32 cellular contexts compared by ENCODE assay signal in genomic region chr6:124560836-124561585, GRCh38.
"Had no signal": no experiment of that assay in that cellular context is flagged by ENCODE, and none has a peak within 500 bp of the region (broad histone marks: within the 10 kb centered on the region; RNA-seq: fewer than 3 reads in every experiment).

No MANE protein-coding gene starts in this region.

- H3K36me3 ChIP-seq: left lung, lower lobe of right lung, pancreas, prostate gland, stomach, thyroid gland, transverse colon, upper lobe of right lung had no signal

- H3K9me3 ChIP-seq: lower lobe of right lung, mucosa of descending colon, pancreas, prostate gland, testis, thyroid gland, transverse colon, upper lobe of right lung had no signal

- H3K4me3 Mint-ChIP-seq: immature natural killer cell; mesothelial cell of epicardium; naive thymus-derived CD4-positive, alpha-beta T cell; natural killer cell treated with Interleukin-12 subunit alpha and Interleukin-12 subunit beta and Interleukin-15 and Interleukin-18, amount 100 ng/mL, for 72 hours; neural crest cell; stimulated activated naive B cell treated with anti-CD40 and anti-IgM and Interleukin-4, amounts not matched to agents 10 μg/mL and 1 μg/mL and 100 μg/mL, for 72 hours had no signal

- H3K4me3 ChIP-seq: left lung, lower lobe of right lung, mucosa of descending colon, pancreas, prostate gland, skin epidermis, stomach, testis, thyroid gland, transverse colon, upper lobe of right lung had no signal

- H3K27ac Mint-ChIP-seq: immature natural killer cell; mesothelial cell of epicardium; naive thymus-derived CD4-positive, alpha-beta T cell; natural killer cell treated with Interleukin-12 subunit alpha and Interleukin-12 subunit beta and Interleukin-15 and Interleukin-18, amount 100 ng/mL, for 72 hours; stimulated activated naive B cell treated with anti-CD40 and anti-IgM and Interleukin-4, amounts not matched to agents 10 μg/mL and 1 μg/mL and 100 μg/mL, for 72 hours had no signal

- DNase-seq: hippocampal formation; immature natural killer cell; kidney; left colon; left lung; lower lobe of right lung; mammary epithelial cell; mesenchymal stem cell; mucosa of descending colon; naive thymus-derived CD4-positive, alpha-beta T cell; nucleus accumbens; pancreas; posterior cingulate gyrus; retina; right cardiac atrium; stimulated activated CD4-positive, alpha-beta T cell treated with anti-CD3 and anti-CD28 coated beads, Interleukin-12 subunit alpha, Interleukin-12 subunit beta, amount 100 ng/mL, for 4 hours; stimulated activated CD4-positive, alpha-beta T cell treated with anti-CD3 and anti-CD28 coated beads, Interleukin-15, amount 100 ng/mL, for 24 hours; stimulated activated CD4-positive, alpha-beta T cell treated with anti-CD3 and anti-CD28 coated beads, Interleukin-2, amount 100 ng/mL, for 24 hours; stimulated activated CD4-positive, alpha-beta T cell treated with anti-CD3 and anti-CD28 coated beads, Interleukin-4, amount 100 ng/mL, for 1 hour; stimulated activated naive B cell treated with anti-CD40 and anti-IgM and Interleukin-4, amounts not matched to agents 10 μg/mL and 1 μg/mL and 100 μg/mL, for 72 hours; stimulated activated naive CD8-positive, alpha-beta T cell treated with anti-CD3 and anti-CD28 coated beads, Interleukin-15, Interleukin-2, amounts not matched to agents 100 U/mL and 50 U/mL, for 24 hours; stomach; testis; thyroid gland; transverse colon; upper lobe of right lung had no signal

- ATAC-seq: left colon; left lung; lower lobe of right lung; mucosa of descending colon; naive thymus-derived CD4-positive, alpha-beta T cell; natural killer cell treated with Interleukin-12 subunit alpha and Interleukin-12 subunit beta and Interleukin-15 and Interleukin-18, amount 100 ng/mL, for 72 hours; pancreas; right cardiac atrium; sciatic nerve; stimulated activated naive B cell treated with anti-CD40 and anti-IgM and Interleukin-4, amounts not matched to agents 10 μg/mL and 1 μg/mL and 100 μg/mL, for 72 hours; stimulated activated naive CD8-positive, alpha-beta T cell treated with anti-CD3 and anti-CD28 coated beads, Interleukin-15, Interleukin-2, amounts not matched to agents 100 U/mL and 50 U/mL, for 24 hours; upper lobe of right lung had no signal

- H3K27me3 Mint-ChIP-seq: naive thymus-derived CD4-positive, alpha-beta T cell; natural killer cell treated with Interleukin-12 subunit alpha and Interleukin-12 subunit beta and Interleukin-15 and Interleukin-18, amount 100 ng/mL, for 72 hours; stimulated activated naive B cell treated with anti-CD40 and anti-IgM and Interleukin-4, amounts not matched to agents 10 μg/mL and 1 μg/mL and 100 μg/mL, for 72 hours had no signal

- H3K4me1 ChIP-seq: left lung, lower lobe of right lung, pancreas, prostate gland, stomach, testis, thyroid gland, transverse colon, upper lobe of right lung had no signal

- H3K4me1 Mint-ChIP-seq: immature natural killer cell; naive thymus-derived CD4-positive, alpha-beta T cell; stimulated activated naive B cell treated with anti-CD40 and anti-IgM and Interleukin-4, amounts not matched to agents 10 μg/mL and 1 μg/mL and 100 μg/mL, for 72 hours had no signal

- H3K27me3 ChIP-seq: left lung, pancreas, stomach, testis, thyroid gland, transverse colon, upper lobe of right lung had no signal

- H3K36me3 Mint-ChIP-seq: immature natural killer cell; mesothelial cell of epicardium; naive thymus-derived CD4-positive, alpha-beta T cell; natural killer cell treated with Interleukin-12 subunit alpha and Interleukin-12 subunit beta and Interleukin-15 and Interleukin-18, amount 100 ng/mL, for 72 hours; stimulated activated naive B cell treated with anti-CD40 and anti-IgM and Interleukin-4, amounts not matched to agents 10 μg/mL and 1 μg/mL and 100 μg/mL, for 72 hours had no signal

- H3K27ac ChIP-seq: left lung, lower lobe of right lung, pancreas, prostate gland, skin epidermis, stomach, testis, thyroid gland, transverse colon, upper lobe of right lung had no signal
